20 cellular contexts compared by ENCODE assay signal in the genomic region with DNA sequence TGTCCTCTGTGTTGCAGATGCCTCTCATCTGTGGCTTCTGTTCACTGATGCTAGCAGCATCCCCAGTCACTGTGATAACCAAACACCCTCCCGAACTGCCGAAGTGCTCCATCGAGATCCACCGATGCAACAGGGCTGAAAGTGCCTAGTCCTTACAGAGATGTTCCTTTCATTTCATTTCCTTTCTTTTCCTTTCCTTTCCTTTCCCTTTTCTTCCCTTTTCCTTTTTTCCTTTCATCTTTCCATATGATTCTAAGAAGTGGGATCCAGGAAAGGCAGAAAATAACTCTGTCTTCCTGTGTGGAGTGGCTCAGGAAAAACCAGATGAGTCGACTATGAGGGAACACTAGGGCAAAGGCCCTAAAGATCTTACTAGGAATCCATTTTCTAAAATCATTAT. TPM values are rescaled to one million over a fixed set of nuclear protein-coding genes. Genes with fewer than 3 reads are reported as not detected.
A peak's percentile ranks its signal among the peaks of the same experiment; 100 is the strongest.
DNase-seq lines count a peak whose midpoint lies in the region; ATAC-seq and FAIRE-seq lines count a peak whose summit lies in the region.
"Had no signal": no experiment of that assay in that cellular context is flagged by ENCODE, and none has a peak within 500 bp of the region (broad histone marks: within the 10 kb centered on the region; RNA-seq: fewer than 3 reads in every experiment).

No MANE protein-coding gene starts in this region.

- no peak for ATAC-seq in Right ventricle myocardium superior (ENCODE audit: poor library complexity)
- ATAC-seq in stimulated activated naive B cell treated with anti-CD40 and anti-IgM and Interleukin-4, amounts not matched to agents 10 μg/mL and 1 μg/mL and 100 μg/mL, for 72 hours (replicated peaks): no peak
- no peak for ATAC-seq in HG03139 (IDR thresholded peaks at IDR 0.05; ENCODE audit: unreplicated experiment)
- no peak for ATAC-seq in activated CD4-positive, alpha-beta T cell treated with anti-CD3 and anti-CD28 coated beads for 36 hours
- ATAC-seq: CD8-positive, alpha-beta T cell; GM23338 had no signal

- peaks cover 10% of the 10 kb centered on the region for H3K4me1 ChIP-seq in muscle layer of colon (ENCODE audit: insufficient read depth, low read length)

- H3K9me3 Mint-ChIP-seq in stimulated activated naive B cell treated with anti-CD40 and anti-IgM and Interleukin-4, amounts not matched to agents 10 μg/mL and 1 μg/mL and 100 μg/mL, for 72 hours: no peaks in the 10 kb centered on the region
- no peaks in the 10 kb centered on the region for H3K9me3 Mint-ChIP-seq in activated CD4-positive, alpha-beta T cell treated with anti-CD3 and anti-CD28 coated beads for 36 hours (ENCODE audit: low read depth)
- no peaks in the 10 kb centered on the region for H3K9me3 Mint-ChIP-seq in activated T-helper 1 cell treated with anti-CD3 and anti-CD28 coated beads, Interleukin-12 subunit alpha, Interleukin-12 subunit beta, Interleukin-2, Interleukin-4 antibody, amounts not matched to agents 30 ng/mL and 10 ng/mL and 1 ng/mL, durations not matched to agents 14 hours and 24 hours and 36 hours
- H3K9me3 Mint-ChIP-seq: CD8-positive, alpha-beta T cell; GM23338; HFFc6 had no signal

- no peaks in the 10 kb centered on the region for H3K36me3 Mint-ChIP-seq in stimulated activated naive B cell treated with anti-CD40 and anti-IgM and Interleukin-4, amounts not matched to agents 10 μg/mL and 1 μg/mL and 100 μg/mL, for 72 hours
- H3K36me3 Mint-ChIP-seq in activated CD4-positive, alpha-beta T cell treated with anti-CD3 and anti-CD28 coated beads for 36 hours (ENCODE audit: low read depth): no peaks in the 10 kb centered on the region
- peaks cover 1% of the 10 kb centered on the region for H3K36me3 Mint-ChIP-seq in activated T-helper 1 cell treated with anti-CD3 and anti-CD28 coated beads, Interleukin-12 subunit alpha, Interleukin-12 subunit beta, Interleukin-2, Interleukin-4 antibody, amounts not matched to agents 30 ng/mL and 10 ng/mL and 1 ng/mL, durations not matched to agents 14 hours and 24 hours and 36 hours (ENCODE audit: low read depth)
- H3K36me3 Mint-ChIP-seq: CD8-positive, alpha-beta T cell had no signal

- no peak overlapping the region for H3K4me3 Mint-ChIP-seq in stimulated activated naive B cell treated with anti-CD40 and anti-IgM and Interleukin-4, amounts not matched to agents 10 μg/mL and 1 μg/mL and 100 μg/mL, for 72 hours
- no peak overlapping the region for H3K4me3 Mint-ChIP-seq in activated CD4-positive, alpha-beta T cell treated with anti-CD3 and anti-CD28 coated beads for 36 hours
- H3K4me3 Mint-ChIP-seq in activated T-helper 1 cell treated with anti-CD3 and anti-CD28 coated beads, Interleukin-12 subunit alpha, Interleukin-12 subunit beta, Interleukin-2, Interleukin-4 antibody, amounts not matched to agents 30 ng/mL and 10 ng/mL and 1 ng/mL, durations not matched to agents 14 hours and 24 hours and 36 hours: no peak overlapping the region
- H3K4me3 Mint-ChIP-seq: B cell; CD8-positive, alpha-beta T cell; GM23338; HFFc6 had no signal

- intact Hi-C loops in cardiac septum (cut with DNase I): no loop called here
- intact Hi-C loops in Right ventricle myocardium superior (cut with DNase I): no loop called here
- intact Hi-C loops in activated CD4-positive, alpha-beta T cell treated with anti-CD3 and anti-CD28 coated beads for 36 hours (cut with DNase I, micrococcal nuclease): no loop called here
- intact Hi-C loops in activated T-helper 1 cell treated with anti-CD3 and anti-CD28 coated beads, Interleukin-12 subunit alpha, Interleukin-12 subunit beta, Interleukin-2, Interleukin-4 antibody, amounts not matched to agents 30 ng/mL and 10 ng/mL and 1 ng/mL, durations not matched to agents 14 hours and 24 hours and 36 hours (cut with micrococcal nuclease): no loop called here

- H3K27ac Mint-ChIP-seq in stimulated activated naive B cell treated with anti-CD40 and anti-IgM and Interleukin-4, amounts not matched to agents 10 μg/mL and 1 μg/mL and 100 μg/mL, for 72 hours: peak overlapping the region; percentile 59
- H3K27ac Mint-ChIP-seq in activated CD4-positive, alpha-beta T cell treated with anti-CD3 and anti-CD28 coated beads for 36 hours: no peak overlapping the region
- H3K27ac Mint-ChIP-seq in activated T-helper 1 cell treated with anti-CD3 and anti-CD28 coated beads, Interleukin-12 subunit alpha, Interleukin-12 subunit beta, Interleukin-2, Interleukin-4 antibody, amounts not matched to agents 30 ng/mL and 10 ng/mL and 1 ng/mL, durations not matched to agents 14 hours and 24 hours and 36 hours: no peak overlapping the region
- H3K27ac Mint-ChIP-seq: B cell; CD8-positive, alpha-beta T cell; GM23338; HFFc6 had no signal

- H3K4me3 ChIP-seq in muscle layer of colon (ENCODE audit: low read depth in 1 of 2, low read length in 2 of 2): no peak overlapping the region
- H3K4me3 ChIP-seq: BLaER1 treated with 17β-estradiol and CSF1 and Interleukin-3, amounts not matched to agents 10 nM and 100 nM; GM23338 had no signal

- peaks cover 25 to 37% of the 10 kb centered on the region in 2 donors for H3K27me3 Mint-ChIP-seq in stimulated activated naive B cell treated with anti-CD40 and anti-IgM and Interleukin-4, amounts not matched to agents 10 μg/mL and 1 μg/mL and 100 μg/mL, for 72 hours
- H3K27me3 Mint-ChIP-seq in activated CD4-positive, alpha-beta T cell treated with anti-CD3 and anti-CD28 coated beads for 36 hours: peaks cover 10% of the 10 kb centered on the region
- H3K27me3 Mint-ChIP-seq in activated T-helper 1 cell treated with anti-CD3 and anti-CD28 coated beads, Interleukin-12 subunit alpha, Interleukin-12 subunit beta, Interleukin-2, Interleukin-4 antibody, amounts not matched to agents 30 ng/mL and 10 ng/mL and 1 ng/mL, durations not matched to agents 14 hours and 24 hours and 36 hours (ENCODE audit: insufficient read depth): peaks cover 11% of the 10 kb centered on the region

- H3K27ac ChIP-seq in muscle layer of colon (ENCODE audit: low read depth, low read length): peak overlapping the region; percentile 79
- H3K27ac ChIP-seq: BLaER1 treated with 17β-estradiol and CSF1 and Interleukin-3, amounts not matched to agents 10 nM and 100 nM had no signal

- no peak overlapping the region for H3K9ac ChIP-seq in muscle layer of colon (ENCODE audit: low read length)
- H3K9ac ChIP-seq: BLaER1 treated with 17β-estradiol and CSF1 and Interleukin-3, amounts not matched to agents 10 nM and 100 nM had no signal

- peak; percentile 22 for DNase-seq in cardiac septum (ENCODE audit: low spot score)
- no peak for DNase-seq in Right ventricle myocardium superior
- DNase-seq in stimulated activated naive B cell treated with anti-CD40 and anti-IgM and Interleukin-4, amounts not matched to agents 10 μg/mL and 1 μg/mL and 100 μg/mL, for 72 hours: no peak
- DNase-seq in urothelium cell line (ENCODE audit: low spot score): no peak
- no peak for DNase-seq in activated CD4-positive, alpha-beta T cell treated with anti-CD3 and anti-CD28 coated beads for 36 hours
- no peak for DNase-seq in activated T-helper 1 cell treated with anti-CD3 and anti-CD28 coated beads, Interleukin-12 subunit alpha, Interleukin-12 subunit beta, Interleukin-2, Interleukin-4 antibody, amounts not matched to agents 30 ng/mL and 10 ng/mL and 1 ng/mL, durations not matched to agents 14 hours and 24 hours and 36 hours (ENCODE audit: low spot score)
- DNase-seq: Calu3; CD8-positive, alpha-beta T cell; DMS79 treated with DMSO at 0.1 percent for 48 hours; GF-D8; HCEC 1CT; HFFc6 had no signal

- H3K27me3 ChIP-seq in muscle layer of colon (ENCODE audit: control insufficient read depth in 1 of 2, insufficient read depth in 2 of 2, low read length in 2 of 2): no peaks in the 10 kb centered on the region
- H3K27me3 ChIP-seq: BLaER1 treated with 17β-estradiol and CSF1 and Interleukin-3, amounts not matched to agents 10 nM and 100 nM had no signal

- no peaks in the 10 kb centered on the region for H3K9me3 ChIP-seq in muscle layer of colon (ENCODE audit: low read length)
- H3K9me3 ChIP-seq: BLaER1 treated with 17β-estradiol and CSF1 and Interleukin-3, amounts not matched to agents 10 nM and 100 nM had no signal

- H3K4me1 Mint-ChIP-seq in stimulated activated naive B cell treated with anti-CD40 and anti-IgM and Interleukin-4, amounts not matched to agents 10 μg/mL and 1 μg/mL and 100 μg/mL, for 72 hours: peaks cover 15 to 35% of the 10 kb centered on the region in 2 donors
- peaks cover 11% of the 10 kb centered on the region for H3K4me1 Mint-ChIP-seq in activated CD4-positive, alpha-beta T cell treated with anti-CD3 and anti-CD28 coated beads for 36 hours
- H3K4me1 Mint-ChIP-seq in activated T-helper 1 cell treated with anti-CD3 and anti-CD28 coated beads, Interleukin-12 subunit alpha, Interleukin-12 subunit beta, Interleukin-2, Interleukin-4 antibody, amounts not matched to agents 30 ng/mL and 10 ng/mL and 1 ng/mL, durations not matched to agents 14 hours and 24 hours and 36 hours (ENCODE audit: low read depth): peaks cover 27% of the 10 kb centered on the region
- H3K4me1 Mint-ChIP-seq: B cell had no signal

- CTCF ChIA-PET in activated CD4-positive, alpha-beta T cell treated with anti-CD3 and anti-CD28 coated beads for 36 hours (lab: Charles Lee): interaction anchor here (0.7 kb wide), 1 partner anchor 487 kb away, joined by 3 read pairs; no protein-coding TSS in a partner anchor

- peak; percentile 42 for FAIRE-seq in urothelium cell line (lab: Jason Lieb, UNC)
- FAIRE-seq: H54, HTR-8/SVneo had no signal

- POLR2A ChIA-PET in activated CD4-positive, alpha-beta T cell treated with anti-CD3 and anti-CD28 coated beads for 36 hours (lab: Charles Lee): no interaction called here

- no peaks in the 10 kb centered on the region for H3K36me3 ChIP-seq in muscle layer of colon (ENCODE audit: insufficient read depth, low read length)
- H3K36me3 ChIP-seq: BLaER1 treated with 17β-estradiol and CSF1 and Interleukin-3, amounts not matched to agents 10 nM and 100 nM had no signal

RNA-seq across cellular contexts. Expression of gene FGF6, which starts 26.7 kb away (rescaled TPM):
- total RNA-seq in cardiac septum: not detected
- not detected for total RNA-seq in Right ventricle myocardium superior
- not detected for total RNA-seq in activated CD4-positive, alpha-beta T cell treated with anti-CD3 and anti-CD28 coated beads for 36 hours
- not detected in 2 replicates for total RNA-seq in activated T-helper 1 cell treated with anti-CD3 and anti-CD28 coated beads, Interleukin-12 subunit alpha, Interleukin-12 subunit beta, Interleukin-2, Interleukin-4 antibody, amounts not matched to agents 30 ng/mL and 10 ng/mL and 1 ng/mL, durations not matched to agents 14 hours and 24 hours and 36 hours
- total RNA-seq: A172; B cell; Calu3; CD8-positive, alpha-beta T cell; GM23338; HFFc6 had no signal

RNA-seq across cellular contexts. Expression of gene FGF23, which starts 39.4 kb away (rescaled TPM):
- 0.46 TPM for total RNA-seq in cardiac septum
- not detected for total RNA-seq in Right ventricle myocardium superior
- total RNA-seq in activated CD4-positive, alpha-beta T cell treated with anti-CD3 and anti-CD28 coated beads for 36 hours: not detected
- total RNA-seq in activated T-helper 1 cell treated with anti-CD3 and anti-CD28 coated beads, Interleukin-12 subunit alpha, Interleukin-12 subunit beta, Interleukin-2, Interleukin-4 antibody, amounts not matched to agents 30 ng/mL and 10 ng/mL and 1 ng/mL, durations not matched to agents 14 hours and 24 hours and 36 hours: not detected in 2 replicates
- total RNA-seq: A172; B cell; Calu3; CD8-positive, alpha-beta T cell; HFFc6 had no signal
